22 cellular contexts compared by ENCODE assay signal in genomic region chr2:143121079-143121478, GRCh38. TPM values are rescaled to one million over a fixed set of nuclear protein-coding genes. Genes with fewer than 3 reads are reported as not detected.
A peak's percentile ranks its signal among the peaks of the same experiment; 100 is the strongest.
DNase-seq lines count a peak whose midpoint lies in the region; ATAC-seq lines count a peak whose summit lies in the region.
"Had no signal": no experiment of that assay in that cellular context is flagged by ENCODE, and none has a peak within 500 bp of the region (broad histone marks: within the 10 kb centered on the region; RNA-seq: fewer than 3 reads in every experiment).

No MANE protein-coding gene starts in this region.

- no peaks in the 10 kb centered on the region for H3K36me3 Mint-ChIP-seq in activated T-cell treated with anti-CD3 and anti-CD28 coated beads, Interleukin-2, amount 50 U/mL, for 4 hours (ENCODE audit: insufficient read depth)
- H3K36me3 Mint-ChIP-seq in naive thymus-derived CD8-positive, alpha-beta T cell, result peaks cover 0 to 5% (median 0%) of the 10 kb centered on the region in 3 donors
- H3K36me3 Mint-ChIP-seq: natural killer cell; stimulated activated memory B cell treated with anti-CD40 and anti-IgM and Interleukin-4, amounts not matched to agents 10 μg/mL and 1 μg/mL and 100 μg/mL, for 72 hours had no signal

- ATAC-seq in activated T-cell treated with anti-CD3 and anti-CD28 coated beads, Interleukin-2, amount 50 U/mL, for 4 hours, result no peak
- ATAC-seq in GM21367 (IDR thresholded peaks at IDR 0.05; ENCODE audit: unreplicated experiment), result peak; percentile 85
- peak; percentile 67 for ATAC-seq in HG03432 (IDR thresholded peaks at IDR 0.05; ENCODE audit: unreplicated experiment)
- ATAC-seq in naive thymus-derived CD8-positive, alpha-beta T cell, result no peak
- ATAC-seq: left lung; natural killer cell; right cardiac atrium; stimulated activated memory B cell treated with anti-CD40 and anti-IgM and Interleukin-4, amounts not matched to agents 10 μg/mL and 1 μg/mL and 100 μg/mL, for 72 hours had no signal

- peak overlapping the region; percentile 17 for H3K4me3 Mint-ChIP-seq in activated T-cell treated with anti-CD3 and anti-CD28 coated beads, Interleukin-2, amount 50 U/mL, for 4 hours
- H3K4me3 Mint-ChIP-seq in naive thymus-derived CD8-positive, alpha-beta T cell, result peak overlapping the region in 8 of 10 donors; percentile 11 to 75 (median 57)
- H3K4me3 Mint-ChIP-seq: natural killer cell; stimulated activated memory B cell treated with anti-CD40 and anti-IgM and Interleukin-4, amounts not matched to agents 10 μg/mL and 1 μg/mL and 100 μg/mL, for 72 hours had no signal

- peak overlapping the region in 4 of 10 donors; percentile 23 to 39 (median 24) for H3K27ac Mint-ChIP-seq in naive thymus-derived CD8-positive, alpha-beta T cell
- H3K27ac Mint-ChIP-seq: natural killer cell; stimulated activated memory B cell treated with anti-CD40 and anti-IgM and Interleukin-4, amounts not matched to agents 10 μg/mL and 1 μg/mL and 100 μg/mL, for 72 hours had no signal

- H3K4me1 Mint-ChIP-seq in activated T-cell treated with anti-CD3 and anti-CD28 coated beads, Interleukin-2, amount 50 U/mL, for 4 hours (ENCODE audit: low read depth), result peaks cover 21% of the 10 kb centered on the region
- peaks cover 6 to 21% (median 10%) of the 10 kb centered on the region in 4 donors for H3K4me1 Mint-ChIP-seq in naive thymus-derived CD8-positive, alpha-beta T cell

- peaks cover 4% of the 10 kb centered on the region for H3K9me3 Mint-ChIP-seq in activated T-cell treated with anti-CD3 and anti-CD28 coated beads, Interleukin-2, amount 50 U/mL, for 4 hours
- H3K9me3 Mint-ChIP-seq in naive thymus-derived CD8-positive, alpha-beta T cell, result peaks cover 0 to 9% (median 0%) of the 10 kb centered on the region in 9 donors
- H3K9me3 Mint-ChIP-seq: natural killer cell; stimulated activated memory B cell treated with anti-CD40 and anti-IgM and Interleukin-4, amounts not matched to agents 10 μg/mL and 1 μg/mL and 100 μg/mL, for 72 hours had no signal

- no peaks in the 10 kb centered on the region for H3K27me3 Mint-ChIP-seq in activated T-cell treated with anti-CD3 and anti-CD28 coated beads, Interleukin-2, amount 50 U/mL, for 4 hours (ENCODE audit: low read depth)
- no peaks in the 10 kb centered on the region for H3K27me3 Mint-ChIP-seq in naive thymus-derived CD8-positive, alpha-beta T cell
- H3K27me3 Mint-ChIP-seq: IgD-negative memory B cell; stimulated activated memory B cell treated with anti-CD40 and anti-IgM and Interleukin-4, amounts not matched to agents 10 μg/mL and 1 μg/mL and 100 μg/mL, for 72 hours had no signal

- POLR2A ChIA-PET in naive thymus-derived CD8-positive, alpha-beta T cell (lab: Charles Lee), result interaction anchor here (0.6 to 1.3 kb wide), 3 partner anchors 9 to 60 kb away, joined by 3 to 5 read pairs (median 3); no protein-coding TSS in a partner anchor

- no peak for DNase-seq in activated T-cell treated with anti-CD3 and anti-CD28 coated beads, Interleukin-2, amount 50 U/mL, for 4 hours
- DNase-seq in activated T-cell treated with anti-CD3 and anti-CD28 coated beads, Interleukin-2, amount 50 U/mL, for 1 hour, result no peak
- no peak for DNase-seq in naive thymus-derived CD8-positive, alpha-beta T cell
- DNase-seq in NCI-H510A treated with DMSO at 0.1 percent for 48 hours (lab: John Stamatoyannopoulos, UW) (no peak), AG20443 (ENCODE audit: low spot score) (no peak), NCI-H2196 treated with DMSO at 0.1 percent for 48 hours (lab: John Stamatoyannopoulos, UW; ENCODE audit: unreplicated experiment) (no peak)
- DNase-seq: activated CD8-positive, alpha-beta memory T cell treated with anti-CD3 and anti-CD28 coated beads, Interleukin-2, amount 50 U/mL, for 4 hours; DMS53; erythroblast; H7; hypothalamus; left lung; natural killer cell; NCI-H1694; NCI-H69; right cardiac atrium; stimulated activated CD4-positive, alpha-beta T cell treated with anti-CD3 and anti-CD28 coated beads, Interleukin-4, amount 100 ng/mL, for 24 hours had no signal

RNA-seq across cellular contexts. Expression of gene ARHGAP15, which starts 8.1 kb away (rescaled TPM):
- total RNA-seq in activated T-cell treated with anti-CD3 and anti-CD28 coated beads, Interleukin-2, amount 50 U/mL, for 4 hours, result 10 to 100 TPM; 16.3 to 26.5 (median 25.6) TPM
- 100 to 1,000 TPM; 130 to 134 TPM for total RNA-seq in naive thymus-derived CD8-positive, alpha-beta T cell
- polyA plus RNA-seq in naive thymus-derived CD8-positive, alpha-beta T cell, result 100 to 1,000 TPM; 217 to 299 (median 253) TPM
- total RNA-seq: H7 had no signal
- polyA plus RNA-seq: AG04450 had no signal

Comparison
In these comparisons a context has a peak if more than half of its experiments do, and no peak if none do; other contexts are left out.
1. ATAC-seq: peak in GM21367 (single experiment) and HG03432 (single experiment); none in activated T-cell treated with anti-CD3 and anti-CD28 coated beads, Interleukin-2, amount 50 U/mL, for 4 hours (0 of 2) and naive thymus-derived CD8-positive, alpha-beta T cell (0 of 2).
2. RNA of gene ARHGAP15, which starts 8.1 kb away (total RNA-seq): 130 to 134 TPM in naive thymus-derived CD8-positive, alpha-beta T cell; 16.3 to 26.5 TPM in activated T-cell treated with anti-CD3 and anti-CD28 coated beads, Interleukin-2, amount 50 U/mL, for 4 hours; every median in the first group is over 4 times any median in the second.